In the genomic region with DNA sequence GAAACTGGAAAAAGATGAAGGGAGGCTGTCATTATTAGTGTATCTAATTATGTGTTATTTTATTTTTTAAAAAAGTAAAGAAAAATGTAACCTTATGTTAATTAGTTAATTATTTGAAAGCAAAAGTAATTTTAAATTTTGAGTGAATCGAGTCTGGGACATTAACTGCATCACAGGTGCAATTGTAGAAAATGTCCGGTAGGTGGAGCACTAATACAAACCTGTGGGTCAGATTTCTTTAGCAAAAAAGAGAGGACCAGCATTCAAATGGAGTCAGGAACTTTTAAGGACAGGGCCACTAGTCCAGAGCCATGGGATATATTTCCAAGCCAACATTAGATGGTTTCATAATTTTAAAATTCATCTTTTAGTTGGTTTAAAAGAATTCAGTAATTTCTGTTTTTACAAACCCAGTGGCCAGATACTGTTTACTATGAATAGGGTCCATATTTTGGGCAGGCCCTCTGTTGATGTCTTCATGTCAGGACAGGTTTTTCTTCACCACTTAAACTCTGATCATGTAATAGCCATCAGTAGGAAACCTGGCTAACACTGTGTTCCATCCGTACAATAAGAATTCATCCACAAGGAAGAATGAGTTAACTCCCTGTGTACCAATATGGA, we compare ENCODE assay signal across 8 cellular contexts. TPM values are rescaled to one million over a fixed set of nuclear protein-coding genes. Genes with fewer than 3 reads are reported as not detected.
A peak's percentile ranks its signal among the peaks of the same experiment; 100 is the strongest.
DNase-seq lines count a peak whose midpoint lies in the region; ATAC-seq and TF ChIP-seq lines count a peak whose summit lies in the region.

No MANE protein-coding gene starts in this region.

- no peaks in the 10 kb centered on the region for H4K20me1 ChIP-seq in Loucy (ENCODE audit: insufficient read depth, low read length, poor library complexity, severe bottlenecking)

- peak overlapping the region; percentile 4; the same call in 1 of the 2 replicates for H2AFZ ChIP-seq in Loucy (ENCODE audit: low read length)

- H3K36me3 Mint-ChIP-seq in T-helper 2 cell treated with Interferon-gamma antibody and Interleukin-4, amounts not matched to agents 5 μg/mL and 100 μg/mL, for 36 hours (ENCODE audit: low read depth): peaks cover 2% of the 10 kb centered on the region
- H3K36me3 Mint-ChIP-seq in natural killer cell treated with Interleukin-12 subunit alpha and Interleukin-12 subunit beta and Interleukin-15 and Interleukin-18, amount 100 ng/mL, for 72 hours: no peaks in the 10 kb centered on the region

- no peak for TF ChIP-seq POLR2A in esophagus muscularis mucosa (IDR thresholded peaks at IDR 0.05; ENCODE audit: low read depth)

- DNase-seq in NCI-H510A treated with DMSO at 0.1 percent for 48 hours (lab: John Stamatoyannopoulos, UW) (peak; percentile 67), NCI-H510A (lab: John Stamatoyannopoulos, UW) (no peak), esophagus muscularis mucosa (ENCODE audit: extremely low spot score) (no peak)
- DNase-seq in T-helper 2 cell treated with Interferon-gamma antibody and Interleukin-4, amounts not matched to agents 5 μg/mL and 100 μg/mL, for 36 hours (ENCODE audit: low spot score): peak; percentile 19
- DNase-seq in natural killer cell treated with Interleukin-12 subunit alpha and Interleukin-12 subunit beta and Interleukin-15 and Interleukin-18, amount 100 ng/mL, for 72 hours (ENCODE audit: low spot score): peak; percentile 72
- no peak for DNase-seq in activated effector memory CD4-positive, alpha-beta T cell treated with anti-CD3 and anti-CD28 coated beads, Interleukin-2, amount 50 U/mL, for 16 hours

- no peak for TF ChIP-seq EP300 in esophagus muscularis mucosa (IDR thresholded peaks at IDR 0.05)

- H3K27me3 Mint-ChIP-seq in T-helper 2 cell treated with Interferon-gamma antibody and Interleukin-4, amounts not matched to agents 5 μg/mL and 100 μg/mL, for 36 hours (ENCODE audit: low read depth): peaks cover 2% of the 10 kb centered on the region
- H3K27me3 Mint-ChIP-seq in natural killer cell treated with Interleukin-12 subunit alpha and Interleukin-12 subunit beta and Interleukin-15 and Interleukin-18, amount 100 ng/mL, for 72 hours: peaks cover 0 to 4% of the 10 kb centered on the region in 2 donors

- no peaks in the 10 kb centered on the region for H3K79me2 ChIP-seq in Loucy (ENCODE audit: insufficient read depth, low read length)

- no peaks in the 10 kb centered on the region for H3K9me3 ChIP-seq in Loucy (ENCODE audit: insufficient read depth, low read depth, low read length)
- no peaks in the 10 kb centered on the region for H3K9me3 ChIP-seq in esophagus muscularis mucosa

- peak overlapping the region; percentile 43 for H3K9ac ChIP-seq in Loucy (ENCODE audit: low read depth, low read length, poor library complexity, severe bottlenecking)

- no peak overlapping the region for H3K27ac Mint-ChIP-seq in T-helper 2 cell treated with Interferon-gamma antibody and Interleukin-4, amounts not matched to agents 5 μg/mL and 100 μg/mL, for 36 hours
- H3K27ac Mint-ChIP-seq in natural killer cell treated with Interleukin-12 subunit alpha and Interleukin-12 subunit beta and Interleukin-15 and Interleukin-18, amount 100 ng/mL, for 72 hours: peak overlapping the region in 1 of 2 donors; percentile 6

- no peak overlapping the region for H3K4me3 ChIP-seq in Loucy (ENCODE audit: low read length, poor library complexity, severe bottlenecking)
- no peak overlapping the region for H3K4me3 ChIP-seq in esophagus muscularis mucosa

- H3K4me1 ChIP-seq in Loucy (ENCODE audit: insufficient read depth, low read length, poor library complexity, severe bottlenecking) (peaks cover 23% of the 10 kb centered on the region), esophagus muscularis mucosa (peaks cover 0 to 3% (median 0%) of the 10 kb centered on the region in 4 donors)

- no peaks in the 10 kb centered on the region for H3K9me2 ChIP-seq in Loucy (replicated peaks; ENCODE audit: low read depth, low read length)

- H3K27me3 ChIP-seq in Loucy (ENCODE audit: insufficient read depth, low read length, poor library complexity, severe bottlenecking) (no peaks in the 10 kb centered on the region), esophagus muscularis mucosa (no peaks in the 10 kb centered on the region)

- no peaks in the 10 kb centered on the region for H3F3A ChIP-seq in Loucy (ENCODE audit: low read depth)

- TF ChIP-seq CTCF in Loucy (conservative IDR thresholded peaks at IDR 0.05; ENCODE audit: low read length) (peak; percentile 92), esophagus muscularis mucosa (IDR thresholded peaks at IDR 0.05) (peak; percentile 78 to 88 (median 83))

- intact Hi-C loops in esophagus muscularis mucosa (cut with DNase I): loop anchor here (10.0 kb wide), 1 partner anchor 265 kb away; no protein-coding TSS in a partner anchor

- peak; percentile 79 for ATAC-seq in GM19395 (IDR thresholded peaks at IDR 0.05; ENCODE audit: unreplicated experiment)
- ATAC-seq in natural killer cell treated with Interleukin-12 subunit alpha and Interleukin-12 subunit beta and Interleukin-15 and Interleukin-18, amount 100 ng/mL, for 72 hours: peak in 1 of 2 donors; percentile 64

- WGBS in esophagus muscularis mucosa: 20% methylated on average over 3 of the region's 3 CpGs

- no peaks in the 10 kb centered on the region for H3K36me3 ChIP-seq in Loucy (ENCODE audit: insufficient read depth, low read length)
- no peaks in the 10 kb centered on the region for H3K36me3 ChIP-seq in esophagus muscularis mucosa

- no peak overlapping the region for H3K4me3 Mint-ChIP-seq in T-helper 2 cell treated with Interferon-gamma antibody and Interleukin-4, amounts not matched to agents 5 μg/mL and 100 μg/mL, for 36 hours
- H3K4me3 Mint-ChIP-seq in natural killer cell treated with Interleukin-12 subunit alpha and Interleukin-12 subunit beta and Interleukin-15 and Interleukin-18, amount 100 ng/mL, for 72 hours: no peak overlapping the region

- H3K4me2 ChIP-seq in Loucy (ENCODE audit: low read depth, low read length, poor library complexity, severe bottlenecking): no peak overlapping the region

- no peak overlapping the region for H3K27ac ChIP-seq in esophagus muscularis mucosa (replicated peaks in 1 of 4)

- peaks cover 30% of the 10 kb centered on the region for H3K4me1 Mint-ChIP-seq in T-helper 2 cell treated with Interferon-gamma antibody and Interleukin-4, amounts not matched to agents 5 μg/mL and 100 μg/mL, for 36 hours (ENCODE audit: low read depth)
- H3K4me1 Mint-ChIP-seq in natural killer cell treated with Interleukin-12 subunit alpha and Interleukin-12 subunit beta and Interleukin-15 and Interleukin-18, amount 100 ng/mL, for 72 hours (ENCODE audit: low read depth in 2 of 2): peaks cover 18 to 29% of the 10 kb centered on the region in 2 donors

- peaks cover 7% of the 10 kb centered on the region for H3K9me3 Mint-ChIP-seq in T-helper 2 cell treated with Interferon-gamma antibody and Interleukin-4, amounts not matched to agents 5 μg/mL and 100 μg/mL, for 36 hours
- H3K9me3 Mint-ChIP-seq in natural killer cell treated with Interleukin-12 subunit alpha and Interleukin-12 subunit beta and Interleukin-15 and Interleukin-18, amount 100 ng/mL, for 72 hours: no peaks in the 10 kb centered on the region

RNA-seq across cellular contexts. Expression of a gene that starts 27.2 kb away (rescaled TPM):
- total RNA-seq in esophagus muscularis mucosa: 1 to 10 TPM; 2.5 to 6.0 (median 4.3) TPM
- total RNA-seq in natural killer cell treated with Interleukin-12 subunit alpha and Interleukin-12 subunit beta and Interleukin-15 and Interleukin-18, amount 100 ng/mL, for 72 hours: 1 to 10 TPM in 1 of 2 donors, under 1 TPM in 1; 0.39 to 1.5 TPM

RNA-seq across cellular contexts. Expression of a gene that starts 48.1 kb away (rescaled TPM):
- 1 to 10 TPM; 1.4 to 5.8 (median 2.6) TPM for total RNA-seq in esophagus muscularis mucosa
- 100 to 1,000 TPM in 1 of 2 donors, 10 to 100 TPM in 1; 94.7 to 179 TPM for total RNA-seq in natural killer cell treated with Interleukin-12 subunit alpha and Interleukin-12 subunit beta and Interleukin-15 and Interleukin-18, amount 100 ng/mL, for 72 hours

RNA-seq across cellular contexts. Expression of a gene that starts 48.4 kb away (rescaled TPM):
- 10 to 100 TPM; 40.4 to 88.5 (median 71.2) TPM for total RNA-seq in esophagus muscularis mucosa
- 10 to 100 TPM; 10.7 to 11.0 TPM for total RNA-seq in natural killer cell treated with Interleukin-12 subunit alpha and Interleukin-12 subunit beta and Interleukin-15 and Interleukin-18, amount 100 ng/mL, for 72 hours

Comparison
In these comparisons a context has a peak if more than half of its experiments do, and no peak if none do; other contexts are left out.
1. DNase-seq: peak in NCI-H510A treated with DMSO at 0.1 percent for 48 hours (single experiment), T-helper 2 cell treated with Interferon-gamma antibody and Interleukin-4, amounts not matched to agents 5 μg/mL and 100 μg/mL, for 36 hours (single experiment) and natural killer cell treated with Interleukin-12 subunit alpha and Interleukin-12 subunit beta and Interleukin-15 and Interleukin-18, amount 100 ng/mL, for 72 hours (single experiment); none in NCI-H510A (single experiment), esophagus muscularis mucosa (single experiment) and activated effector memory CD4-positive, alpha-beta T cell treated with anti-CD3 and anti-CD28 coated beads, Interleukin-2, amount 50 U/mL, for 16 hours (single experiment).
2. RNA of a gene that starts 48.1 kb away (total RNA-seq): 94.7 to 179 TPM in natural killer cell treated with Interleukin-12 subunit alpha and Interleukin-12 subunit beta and Interleukin-15 and Interleukin-18, amount 100 ng/mL, for 72 hours; 1.4 to 5.8 TPM in esophagus muscularis mucosa; every median in the first group is over 10 times any median in the second.